ENCODE assay signal across 8 cellular contexts in genomic region chr15:96336045-96336642, GRCh38. TPM values are rescaled to one million over a fixed set of nuclear protein-coding genes. Genes with fewer than 3 reads are reported as not detected.
A peak's percentile ranks its signal among the peaks of the same experiment; 100 is the strongest.
DNase-seq lines count a peak whose midpoint lies in the region; ATAC-seq and TF ChIP-seq lines count a peak whose summit lies in the region.
"Had no signal": no experiment of that assay in that cellular context is flagged by ENCODE, and none has a peak within 500 bp of the region (broad histone marks: within the 10 kb centered on the region; RNA-seq: fewer than 3 reads in every experiment).

No MANE protein-coding gene starts in this region.

- 27% methylated on average over 9 of the region's 9 CpGs for WGBS in lower leg skin, 2 donors
- WGBS in thyroid gland, 2 donors = 44 to 58% methylated on average over 9 of the region's 9 CpGs

- no TSS peak for BruUV-seq in MCF 10A (replicated peaks; lab: Mats Ljungman, UMichigan)

- H3K36me3 Mint-ChIP-seq in MCF 10A (ENCODE audit: insufficient read depth, unreplicated experiment) = peaks cover 20% of the 10 kb centered on the region

- H3K27me3 ChIP-seq in thyroid gland = no peaks in the 10 kb centered on the region

- CTCF ChIA-PET in MCF 10A (lab: Yijun Ruan, JAX) = interaction anchor here (0.6 to 3.3 kb wide), 14 partner anchors 8 to 1838 kb away, joined by 3 to 21 read pairs (median 4); no protein-coding TSS in a partner anchor

- peaks cover 15 to 33% of the 10 kb centered on the region in 2 donors for H3K36me3 ChIP-seq in thyroid gland

- H3K27ac Mint-ChIP-seq in MCF 10A (ENCODE audit: low read depth, unreplicated experiment) = peak overlapping the region; percentile 98
- H3K27ac Mint-ChIP-seq: activated T-helper 2 cell treated with anti-CD3 and anti-CD28 coated beads, Interferon-gamma antibody, Interleukin-2, Interleukin-4, amounts not matched to agents 10 μg/mL and 5 μg/mL and 100 μg/mL, durations not matched to agents 14 hours and 24 hours and 36 hours had no signal

- TF ChIP-seq POLR2A in lower leg skin (IDR thresholded peaks at IDR 0.05) = no peak
- no peak for TF ChIP-seq POLR2A in thyroid gland (IDR thresholded peaks at IDR 0.05)

- H3K4me1 ChIP-seq in thyroid gland = peaks cover 8 to 23% of the 10 kb centered on the region in 2 donors

- POLR2A ChIA-PET in MCF 10A (lab: Yijun Ruan, JAX) = interaction anchor here (0.7 to 9.0 kb wide), 12 partner anchors 7 to 1665 kb away, joined by 3 to 156 read pairs (median 4); partner anchors contain the start of gene NR2F2

- TF ChIP-seq CTCF in MCF 10A (IDR thresholded peaks at IDR 0.05; ENCODE audit: unreplicated experiment) (no peak), lower leg skin (IDR thresholded peaks at IDR 0.05) (no peak), thyroid gland (IDR thresholded peaks at IDR 0.05) (no peak)

- peak overlapping the region; percentile 84 to 97 (median 91) for H3K27ac ChIP-seq in thyroid gland

- peak; percentile 34 for DNase-seq in HuH-7.5 (ENCODE audit: low spot score)
- DNase-seq in MCF 10A (ENCODE audit: unreplicated experiment) = peak; percentile 38
- DNase-seq in lower leg skin (ENCODE audit: low spot score in 2 of 2) = no peak
- no peak for DNase-seq in thyroid gland
- DNase-seq in NCI-H146 treated with DMSO at 0.1 percent for 48 hours (lab: John Stamatoyannopoulos, UW; ENCODE audit: unreplicated experiment) = no peak
- DNase-seq in NCI-H226 = no peak

- intact Hi-C loops in MCF 10A (cut with micrococcal nuclease) = no loop called here
- intact Hi-C loops in lower leg skin (cut with DNase I; ENCODE audit: low total_unique reads) = no loop called here
- intact Hi-C loops in thyroid gland (cut with DNase I) = no loop called here

- no peaks in the 10 kb centered on the region for H3K27me3 Mint-ChIP-seq in MCF 10A (ENCODE audit: insufficient read depth, unreplicated experiment)

- peaks cover 30% of the 10 kb centered on the region for H3K4me1 Mint-ChIP-seq in MCF 10A (ENCODE audit: insufficient read depth, unreplicated experiment)

- peak overlapping the region; percentile 10 for H3K4me3 ChIP-seq in lower leg skin (ENCODE audit: low read depth, poor library complexity, severe bottlenecking)
- peak overlapping the region in 1 of 3 donors; percentile 74 for H3K4me3 ChIP-seq in thyroid gland (replicated peaks in 1 of 3)

- no peak for ATAC-seq in GM19467 (IDR thresholded peaks at IDR 0.05; ENCODE audit: unreplicated experiment)

- H3K9me3 Mint-ChIP-seq in MCF 10A (ENCODE audit: unreplicated experiment) = no peaks in the 10 kb centered on the region
- H3K9me3 Mint-ChIP-seq: activated T-helper 2 cell treated with anti-CD3 and anti-CD28 coated beads, Interferon-gamma antibody, Interleukin-2, Interleukin-4, amounts not matched to agents 10 μg/mL and 5 μg/mL and 100 μg/mL, durations not matched to agents 14 hours and 24 hours and 36 hours had no signal

- H3K9me3 ChIP-seq in thyroid gland = no peaks in the 10 kb centered on the region

- H3K4me3 Mint-ChIP-seq in MCF 10A (ENCODE audit: unreplicated experiment) = peak overlapping the region; percentile 84

RNA-seq across cellular contexts. Expression of gene NR2F2, which starts 5.6 kb away (rescaled TPM):
- total RNA-seq in MCF 10A (2022) (9.6 and 10.9 TPM in 2 replicates), lower leg skin (10 to 100 TPM in 1 of 4 donors, 1 to 10 TPM in 3; 3.9 to 14.0 (median 6.5) TPM), thyroid gland (10 to 100 TPM; 18.3 to 30.2 (median 20.4) TPM)
- total RNA-seq: activated T-helper 2 cell treated with anti-CD3 and anti-CD28 coated beads, Interferon-gamma antibody, Interleukin-2, Interleukin-4, amounts not matched to agents 10 μg/mL and 5 μg/mL and 100 μg/mL, durations not matched to agents 14 hours and 24 hours and 36 hours had no signal

Comparison
In these comparisons a context has a peak if more than half of its experiments do, and no peak if none do; other contexts are left out.
1. DNase-seq: peak in HuH-7.5 (single experiment) and MCF 10A (single experiment); none in lower leg skin (0 of 2), thyroid gland (0 of 2), NCI-H146 treated with DMSO at 0.1 percent for 48 hours (single experiment) and NCI-H226 (single experiment).